In genomic region chr1:8822383-8823294, GRCh38 we compare ENCODE assay signal across 9 cellular contexts. TPM values are rescaled to one million over a fixed set of nuclear protein-coding genes. Genes with fewer than 3 reads are reported as not detected.
DNase-seq lines count a peak whose midpoint lies in the region; TF ChIP-seq lines count a peak whose summit lies in the region.
"Had no signal": no experiment of that assay in that cellular context is flagged by ENCODE, and none has a peak within 500 bp of the region (broad histone marks: within the 10 kb centered on the region; RNA-seq: fewer than 3 reads in every experiment).

No MANE protein-coding gene starts in this region.

- no peaks in the 10 kb centered on the region for H3K9me3 Mint-ChIP-seq in activated T-helper 1 cell treated with anti-CD3 and anti-CD28 coated beads, Interleukin-12 subunit alpha, Interleukin-12 subunit beta, Interleukin-2, Interleukin-4 antibody, amounts not matched to agents 30 ng/mL and 10 ng/mL and 1 ng/mL, durations not matched to agents 14 hours and 24 hours and 36 hours

- peak overlapping the region in 1 of 2 donors; percentile 11 for H3K27ac ChIP-seq in coronary artery
- H3K27ac ChIP-seq in muscle layer of duodenum (ENCODE audit: low read length): peak overlapping the region; percentile 31
- H3K27ac ChIP-seq: HL-60 had no signal

- no peak for TF ChIP-seq CTCF in coronary artery (IDR thresholded peaks at IDR 0.05)

- DNase-seq in EL (peak; percentile 97), NCI-H2227 (lab: John Stamatoyannopoulos, UW; ENCODE audit: unreplicated experiment) (peak; percentile 83), coronary artery (ENCODE audit: low spot score) (peak; percentile 62), GOT3 (lab: John Stamatoyannopoulos, UW) (no peak), NCI-H1436 (lab: John Stamatoyannopoulos, UW) (no peak), AML-193 (lab: John Stamatoyannopoulos, UW) (no peak)
- DNase-seq in activated T-helper 1 cell treated with anti-CD3 and anti-CD28 coated beads, Interleukin-12 subunit alpha, Interleukin-12 subunit beta, Interleukin-2, Interleukin-4 antibody, amounts not matched to agents 30 ng/mL and 10 ng/mL and 1 ng/mL, durations not matched to agents 14 hours and 24 hours and 36 hours (ENCODE audit: low spot score): no peak

- H3K27ac Mint-ChIP-seq in activated T-helper 1 cell treated with anti-CD3 and anti-CD28 coated beads, Interleukin-12 subunit alpha, Interleukin-12 subunit beta, Interleukin-2, Interleukin-4 antibody, amounts not matched to agents 30 ng/mL and 10 ng/mL and 1 ng/mL, durations not matched to agents 14 hours and 24 hours and 36 hours: no peak overlapping the region

- H3K36me3 Mint-ChIP-seq in activated T-helper 1 cell treated with anti-CD3 and anti-CD28 coated beads, Interleukin-12 subunit alpha, Interleukin-12 subunit beta, Interleukin-2, Interleukin-4 antibody, amounts not matched to agents 30 ng/mL and 10 ng/mL and 1 ng/mL, durations not matched to agents 14 hours and 24 hours and 36 hours (ENCODE audit: low read depth): no peaks in the 10 kb centered on the region

- H3K27me3 Mint-ChIP-seq in activated T-helper 1 cell treated with anti-CD3 and anti-CD28 coated beads, Interleukin-12 subunit alpha, Interleukin-12 subunit beta, Interleukin-2, Interleukin-4 antibody, amounts not matched to agents 30 ng/mL and 10 ng/mL and 1 ng/mL, durations not matched to agents 14 hours and 24 hours and 36 hours (ENCODE audit: insufficient read depth): peaks cover 17% of the 10 kb centered on the region

- H3K4me1 ChIP-seq in muscle layer of duodenum (ENCODE audit: control insufficient read depth in 1 of 2, insufficient read depth in 2 of 2, low read length in 2 of 2): peaks cover 0 to 11% of the 10 kb centered on the region in 2 donors

- no peaks in the 10 kb centered on the region for H3K27me3 ChIP-seq in muscle layer of duodenum (ENCODE audit: low read depth, low read length)

- no peaks in the 10 kb centered on the region for H3K9me3 ChIP-seq in muscle layer of duodenum (ENCODE audit: control insufficient read depth in 1 of 2, low read length in 2 of 2)

- no peak overlapping the region for H3K4me3 Mint-ChIP-seq in activated T-helper 1 cell treated with anti-CD3 and anti-CD28 coated beads, Interleukin-12 subunit alpha, Interleukin-12 subunit beta, Interleukin-2, Interleukin-4 antibody, amounts not matched to agents 30 ng/mL and 10 ng/mL and 1 ng/mL, durations not matched to agents 14 hours and 24 hours and 36 hours

- H3K4me3 ChIP-seq in coronary artery (no peak overlapping the region), muscle layer of duodenum (ENCODE audit: low read depth in 1 of 2, low read length in 2 of 2) (no peak overlapping the region)

- peaks cover 8% of the 10 kb centered on the region for H3K4me1 Mint-ChIP-seq in activated T-helper 1 cell treated with anti-CD3 and anti-CD28 coated beads, Interleukin-12 subunit alpha, Interleukin-12 subunit beta, Interleukin-2, Interleukin-4 antibody, amounts not matched to agents 30 ng/mL and 10 ng/mL and 1 ng/mL, durations not matched to agents 14 hours and 24 hours and 36 hours (ENCODE audit: low read depth)

- intact Hi-C loops in activated T-helper 1 cell treated with anti-CD3 and anti-CD28 coated beads, Interleukin-12 subunit alpha, Interleukin-12 subunit beta, Interleukin-2, Interleukin-4 antibody, amounts not matched to agents 30 ng/mL and 10 ng/mL and 1 ng/mL, durations not matched to agents 14 hours and 24 hours and 36 hours (cut with micrococcal nuclease): no loop called here

- no peaks in the 10 kb centered on the region for H3K36me3 ChIP-seq in muscle layer of duodenum (ENCODE audit: control insufficient read depth in 1 of 2, insufficient read depth in 2 of 2, low read length in 2 of 2)

RNA-seq across cellular contexts. Expression of gene RERE, which starts 5.2 kb away (rescaled TPM):
- total RNA-seq in activated T-helper 1 cell treated with anti-CD3 and anti-CD28 coated beads, Interleukin-12 subunit alpha, Interleukin-12 subunit beta, Interleukin-2, Interleukin-4 antibody, amounts not matched to agents 30 ng/mL and 10 ng/mL and 1 ng/mL, durations not matched to agents 14 hours and 24 hours and 36 hours: 82.0 and 90.9 TPM in 2 replicates

RNA-seq across cellular contexts. Expression of gene ENO1, which starts 55.8 kb away (rescaled TPM):
- total RNA-seq in activated T-helper 1 cell treated with anti-CD3 and anti-CD28 coated beads, Interleukin-12 subunit alpha, Interleukin-12 subunit beta, Interleukin-2, Interleukin-4 antibody, amounts not matched to agents 30 ng/mL and 10 ng/mL and 1 ng/mL, durations not matched to agents 14 hours and 24 hours and 36 hours: 3,370 and 3,388 TPM in 2 replicates

Comparison
In these comparisons a context has a peak if more than half of its experiments do, and no peak if none do; other contexts are left out.
1. DNase-seq: peak in EL (single experiment), NCI-H2227 (single experiment) and coronary artery (single experiment); none in activated T-helper 1 cell treated with anti-CD3 and anti-CD28 coated beads, Interleukin-12 subunit alpha, Interleukin-12 subunit beta, Interleukin-2, Interleukin-4 antibody, amounts not matched to agents 30 ng/mL and 10 ng/mL and 1 ng/mL, durations not matched to agents 14 hours and 24 hours and 36 hours (single experiment), GOT3 (single experiment), NCI-H1436 (single experiment) and AML-193 (0 of 2).